In genomic region chr20:44356353-44356723, GRCh38 we compare ENCODE assay signal across 14 cellular contexts. TPM values are rescaled to one million over a fixed set of nuclear protein-coding genes. Genes with fewer than 3 reads are reported as not detected.
"Had no signal": no experiment of that assay in that cellular context is flagged by ENCODE, and none has a peak within 500 bp of the region (broad histone marks: within the 10 kb centered on the region; RNA-seq: fewer than 3 reads in every experiment).

No MANE protein-coding gene starts in this region.

- H3K36me3 Mint-ChIP-seq: activated naive CD8-positive, alpha-beta T cell treated with anti-CD3 and anti-CD28 coated beads, Interleukin-2, amount 10 ng/mL, durations not matched to agents 7 days and 5 days; stimulated activated memory B cell treated with anti-CD40 and anti-IgM and Interleukin-4, amounts not matched to agents 10 μg/mL and 1 μg/mL and 100 μg/mL, for 72 hours had no signal

- DNase-seq: activated gamma-delta T cell; activated naive CD8-positive, alpha-beta T cell treated with anti-CD3 and anti-CD28 coated beads, Interleukin-2, amount 10 ng/mL, durations not matched to agents 7 days and 5 days; activated T-cell treated with anti-CD3 and anti-CD28 coated beads, Interleukin-2, amount 50 U/mL, for 4 hours; aorta; T-helper 2 cell had no signal

- H3K4me1 Mint-ChIP-seq: stimulated activated memory B cell treated with anti-CD40 and anti-IgM and Interleukin-4, amounts not matched to agents 10 μg/mL and 1 μg/mL and 100 μg/mL, for 72 hours had no signal

- H3K4me3 ChIP-seq: lung, right atrium auricular region, tibial nerve had no signal

- H2AFZ ChIP-seq: parathyroid adenoma had no signal

- H3K9me3 Mint-ChIP-seq: activated naive CD8-positive, alpha-beta T cell treated with anti-CD3 and anti-CD28 coated beads, Interleukin-2, amount 10 ng/mL, durations not matched to agents 7 days and 5 days; activated T-cell treated with anti-CD3 and anti-CD28 coated beads, Interleukin-2, amount 50 U/mL, for 4 hours; stimulated activated memory B cell treated with anti-CD40 and anti-IgM and Interleukin-4, amounts not matched to agents 10 μg/mL and 1 μg/mL and 100 μg/mL, for 72 hours had no signal

- H3K27ac ChIP-seq: parathyroid adenoma, right atrium auricular region had no signal

- H3K4me3 Mint-ChIP-seq: activated naive CD8-positive, alpha-beta T cell treated with anti-CD3 and anti-CD28 coated beads, Interleukin-2, amount 10 ng/mL, durations not matched to agents 7 days and 5 days; activated T-cell treated with anti-CD3 and anti-CD28 coated beads, Interleukin-2, amount 50 U/mL, for 4 hours; stimulated activated memory B cell treated with anti-CD40 and anti-IgM and Interleukin-4, amounts not matched to agents 10 μg/mL and 1 μg/mL and 100 μg/mL, for 72 hours had no signal

- H3K9ac ChIP-seq: parathyroid adenoma had no signal

- H3K9me3 ChIP-seq: right atrium auricular region, tibial nerve had no signal

- H3K27ac Mint-ChIP-seq: activated naive CD8-positive, alpha-beta T cell treated with anti-CD3 and anti-CD28 coated beads, Interleukin-2, amount 10 ng/mL, durations not matched to agents 7 days and 5 days; stimulated activated memory B cell treated with anti-CD40 and anti-IgM and Interleukin-4, amounts not matched to agents 10 μg/mL and 1 μg/mL and 100 μg/mL, for 72 hours had no signal

- H3K36me3 ChIP-seq: right atrium auricular region, tibial nerve had no signal

- H3K4me1 ChIP-seq: right atrium auricular region, tibial nerve had no signal

- H3K79me2 ChIP-seq: parathyroid adenoma had no signal

- ATAC-seq: activated T-cell treated with anti-CD3 and anti-CD28 coated beads, Interleukin-2, amount 50 U/mL, for 4 hours; stimulated activated memory B cell treated with anti-CD40 and anti-IgM and Interleukin-4, amounts not matched to agents 10 μg/mL and 1 μg/mL and 100 μg/mL, for 72 hours had no signal

- H3K27me3 ChIP-seq: right atrium auricular region had no signal

RNA-seq across cellular contexts. Expression of gene HNF4A, which starts 0.8 kb away (rescaled TPM):
- total RNA-seq: activated naive CD8-positive, alpha-beta T cell treated with anti-CD3 and anti-CD28 coated beads, Interleukin-2, amount 10 ng/mL, durations not matched to agents 7 days and 5 days; aorta; bronchial epithelial cell; endothelial cell of umbilical vein; right atrium auricular region; subcutaneous adipose tissue; tibial nerve had no signal
- polyA plus RNA-seq: endothelial cell of umbilical vein, neural cell had no signal

RNA-seq across cellular contexts. Expression of gene R3HDML, which starts 19.5 kb away (rescaled TPM):
- total RNA-seq: activated naive CD8-positive, alpha-beta T cell treated with anti-CD3 and anti-CD28 coated beads, Interleukin-2, amount 10 ng/mL, durations not matched to agents 7 days and 5 days; activated T-cell treated with anti-CD3 and anti-CD28 coated beads, Interleukin-2, amount 50 U/mL, for 4 hours; aorta; bronchial epithelial cell; endothelial cell of umbilical vein; lung; right atrium auricular region; subcutaneous adipose tissue; tibial nerve had no signal
- polyA plus RNA-seq: aorta, endothelial cell of umbilical vein, lung, neural cell had no signal
